1 cellular context compared by ENCODE assay signal in genomic region chr3:37994639-37994972, GRCh38.
TF ChIP-seq lines count a peak whose summit lies in the region.

No MANE protein-coding gene starts in this region.

TF ChIP-seq in IMR-90, 13 proteins besides CTCF, POLR2A, EP300 and RAD21:
- TF ChIP-seq RFX5 (IDR thresholded peaks at IDR 0.05; ENCODE audit: low read depth, low read length) (no peak), MAZ (IDR thresholded peaks at IDR 0.05; ENCODE audit: borderline replicate concordance, low read depth, low read length) (no peak), NFE2L2 (IDR thresholded peaks at IDR 0.05; ENCODE audit: low read depth, low read length) (no peak), ELK1 (IDR thresholded peaks at IDR 0.05; ENCODE audit: borderline replicate concordance, low read depth, low read length) (no peak), CEBPB (IDR thresholded peaks at IDR 0.05; ENCODE audit: low read depth, low read length) (no peak), MAFK (IDR thresholded peaks at IDR 0.05; ENCODE audit: low read depth, low read length) (no peak), MXI1 (IDR thresholded peaks at IDR 0.05; ENCODE audit: borderline replicate concordance, low read depth, low read length) (no peak), FOS (IDR thresholded peaks at IDR 0.05; ENCODE audit: low read depth, low read length) (no peak), CHD1 (IDR thresholded peaks at IDR 0.05; ENCODE audit: low read depth, low read length) (no peak), SMC3 (IDR thresholded peaks at IDR 0.05; ENCODE audit: low read depth, low read length) (no peak), BHLHE40 (IDR thresholded peaks at IDR 0.05; ENCODE audit: low read depth, low read length) (no peak), RCOR1 (IDR thresholded peaks at IDR 0.05; ENCODE audit: insufficient replicate concordance, low read length) (no peak)
- TF ChIP-seq, protein P1, sequence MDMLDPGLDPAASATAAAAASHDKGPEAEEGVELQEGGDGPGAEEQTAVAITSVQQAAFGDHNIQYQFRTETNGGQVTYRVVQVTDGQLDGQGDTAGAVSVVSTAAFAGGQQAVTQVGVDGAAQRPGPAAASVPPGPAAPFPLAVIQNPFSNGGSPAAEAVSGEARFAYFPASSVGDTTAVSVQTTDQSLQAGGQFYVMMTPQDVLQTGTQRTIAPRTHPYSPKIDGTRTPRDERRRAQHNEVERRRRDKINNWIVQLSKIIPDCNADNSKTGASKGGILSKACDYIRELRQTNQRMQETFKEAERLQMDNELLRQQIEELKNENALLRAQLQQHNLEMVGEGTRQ (IDR thresholded peaks at IDR 0.05; ENCODE audit: low read depth, low read length), result no peak
